ENCODE assay signal across 8 cellular contexts in the genomic region with DNA sequence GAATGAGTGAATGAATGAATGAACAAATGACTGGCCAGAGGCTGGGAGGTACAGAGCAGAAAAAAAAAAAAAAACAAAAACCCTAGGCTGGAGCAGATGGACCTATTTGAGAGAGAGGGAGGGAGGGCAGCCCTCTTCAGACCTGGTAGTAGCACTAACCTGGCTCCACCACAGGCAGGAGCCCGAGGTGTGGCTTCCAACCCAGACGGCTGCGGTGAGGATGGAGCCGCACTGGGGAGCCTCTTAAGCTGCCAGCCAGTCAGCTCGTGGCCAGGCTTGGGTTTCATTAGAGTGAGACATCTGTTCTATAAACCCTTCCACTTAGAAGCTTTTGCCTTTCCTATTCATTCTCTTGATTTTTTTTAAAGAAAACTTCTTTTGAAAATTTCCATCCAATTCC. TPM values are rescaled to one million over a fixed set of nuclear protein-coding genes. Genes with fewer than 3 reads are reported as not detected.
DNase-seq lines count a peak whose midpoint lies in the region; ATAC-seq and TF ChIP-seq lines count a peak whose summit lies in the region.

No MANE protein-coding gene starts in this region.

- no peaks in the 10 kb centered on the region for H3K36me3 ChIP-seq in left lung

- no peak overlapping the region for H3K27ac ChIP-seq in left lung

- CTCF ChIA-PET in activated CD8-positive, alpha-beta T cell treated with anti-CD3 and anti-CD28 coated beads, Interleukin-2, amount 10 ng/mL, durations not matched to agents 7 days and 5 days (lab: Charles Lee): interaction anchor here (1.4 to 1.6 kb wide), 2 partner anchors 17 to 25 kb away, joined by 3 to 10 read pairs; a partner anchor contains a TSS

- no peak overlapping the region for H3K27ac Mint-ChIP-seq in activated CD8-positive, alpha-beta T cell treated with anti-CD3 and anti-CD28 coated beads, Interleukin-2, amount 10 ng/mL, durations not matched to agents 7 days and 5 days

- H3K4me3 Mint-ChIP-seq in activated CD8-positive, alpha-beta T cell treated with anti-CD3 and anti-CD28 coated beads, Interleukin-2, amount 10 ng/mL, durations not matched to agents 7 days and 5 days: no peak overlapping the region

- DNase-seq in Daoy (ENCODE audit: low read depth) (peak; percentile 78), NCI-H1694 (lab: John Stamatoyannopoulos, UW) (peak; percentile 90), left lung (peak in 1 of 2 donors; percentile 64), LoVo (ENCODE audit: low spot score) (no peak), KG1 (lab: John Stamatoyannopoulos, UW) (no peak)
- DNase-seq in activated CD8-positive, alpha-beta T cell treated with anti-CD3 and anti-CD28 coated beads, Interleukin-2, amount 10 ng/mL, durations not matched to agents 7 days and 5 days: peak; percentile 37
- DNase-seq in activated naive CD4-positive, alpha-beta T cell treated with Interleukin-2 at 50 U/mL for 16 hours: no peak

- peaks cover 4 to 11% of the 10 kb centered on the region in 2 donors for H3K4me1 ChIP-seq in left lung

- peaks cover 7% of the 10 kb centered on the region for H3K4me1 Mint-ChIP-seq in activated CD8-positive, alpha-beta T cell treated with anti-CD3 and anti-CD28 coated beads, Interleukin-2, amount 10 ng/mL, durations not matched to agents 7 days and 5 days (ENCODE audit: low read depth)

- H3K27me3 Mint-ChIP-seq in activated CD8-positive, alpha-beta T cell treated with anti-CD3 and anti-CD28 coated beads, Interleukin-2, amount 10 ng/mL, durations not matched to agents 7 days and 5 days (ENCODE audit: low read depth): peaks cover 40% of the 10 kb centered on the region

- ATAC-seq in activated CD8-positive, alpha-beta T cell treated with anti-CD3 and anti-CD28 coated beads, Interleukin-2, amount 10 ng/mL, durations not matched to agents 7 days and 5 days: peak; percentile 60
- ATAC-seq in left lung (peak; percentile 22), HG03442 (IDR thresholded peaks at IDR 0.05; ENCODE audit: unreplicated experiment) (no peak)

- no peak overlapping the region for H3K4me3 ChIP-seq in left lung

- intact Hi-C loops in left lung (cut with DNase I): no loop called here

- TF ChIP-seq CTCF in left lung (IDR thresholded peaks at IDR 0.05): no peak

- H3K9me3 ChIP-seq in left lung: no peaks in the 10 kb centered on the region

- no peaks in the 10 kb centered on the region for H3K9me3 Mint-ChIP-seq in activated CD8-positive, alpha-beta T cell treated with anti-CD3 and anti-CD28 coated beads, Interleukin-2, amount 10 ng/mL, durations not matched to agents 7 days and 5 days (ENCODE audit: insufficient read depth)

- POLR2A ChIA-PET in activated CD8-positive, alpha-beta T cell treated with anti-CD3 and anti-CD28 coated beads, Interleukin-2, amount 10 ng/mL, durations not matched to agents 7 days and 5 days (lab: Charles Lee): no interaction called here

- no peaks in the 10 kb centered on the region for H3K36me3 Mint-ChIP-seq in activated CD8-positive, alpha-beta T cell treated with anti-CD3 and anti-CD28 coated beads, Interleukin-2, amount 10 ng/mL, durations not matched to agents 7 days and 5 days (ENCODE audit: low read depth)

- H3K27me3 ChIP-seq in left lung: peaks cover 17 to 56% of the 10 kb centered on the region in 2 donors

RNA-seq across cellular contexts. Expression of a gene that starts 16.8 kb away (rescaled TPM):
- 0.23 and 1.2 TPM in 2 replicates for total RNA-seq in Daoy (2014; rRNA removed; shearing (Covaris generic))
- under 1 TPM in 1 of 2 experiments, not detected in 1; 0.08 TPM for total RNA-seq in activated CD8-positive, alpha-beta T cell treated with anti-CD3 and anti-CD28 coated beads, Interleukin-2, amount 10 ng/mL, durations not matched to agents 7 days and 5 days
- total RNA-seq in left lung: 1 to 10 TPM; 1.5 TPM

RNA-seq across cellular contexts. Expression of a gene that starts 50.0 kb away (rescaled TPM):
- total RNA-seq in Daoy (2014; rRNA removed; shearing (Covaris generic)): 1.3 and 1.5 TPM in 2 replicates
- total RNA-seq in activated CD8-positive, alpha-beta T cell treated with anti-CD3 and anti-CD28 coated beads, Interleukin-2, amount 10 ng/mL, durations not matched to agents 7 days and 5 days: 100 to 1,000 TPM; 242 to 255 TPM
- 10 to 100 TPM in 1 of 2 donors, 1 to 10 TPM in 1; 2.7 to 11.7 TPM for total RNA-seq in left lung

Comparison
In these comparisons a context has a peak if more than half of its experiments do, and no peak if none do; other contexts are left out.
1. DNase-seq: peak in Daoy (single experiment), NCI-H1694 (single experiment) and activated CD8-positive, alpha-beta T cell treated with anti-CD3 and anti-CD28 coated beads, Interleukin-2, amount 10 ng/mL, durations not matched to agents 7 days and 5 days (single experiment); none in LoVo (single experiment), KG1 (single experiment) and activated naive CD4-positive, alpha-beta T cell treated with Interleukin-2 at 50 U/mL for 16 hours (single experiment).
2. RNA of a gene that starts 50.0 kb away (total RNA-seq): 242 to 255 TPM in activated CD8-positive, alpha-beta T cell treated with anti-CD3 and anti-CD28 coated beads, Interleukin-2, amount 10 ng/mL, durations not matched to agents 7 days and 5 days; 2.7 to 11.7 TPM in left lung and 1.3 to 1.5 TPM in Daoy; every median in the first group is over 10 times any median in the second.